ENCODE assay signal across 23 cellular contexts in the genomic region with DNA sequence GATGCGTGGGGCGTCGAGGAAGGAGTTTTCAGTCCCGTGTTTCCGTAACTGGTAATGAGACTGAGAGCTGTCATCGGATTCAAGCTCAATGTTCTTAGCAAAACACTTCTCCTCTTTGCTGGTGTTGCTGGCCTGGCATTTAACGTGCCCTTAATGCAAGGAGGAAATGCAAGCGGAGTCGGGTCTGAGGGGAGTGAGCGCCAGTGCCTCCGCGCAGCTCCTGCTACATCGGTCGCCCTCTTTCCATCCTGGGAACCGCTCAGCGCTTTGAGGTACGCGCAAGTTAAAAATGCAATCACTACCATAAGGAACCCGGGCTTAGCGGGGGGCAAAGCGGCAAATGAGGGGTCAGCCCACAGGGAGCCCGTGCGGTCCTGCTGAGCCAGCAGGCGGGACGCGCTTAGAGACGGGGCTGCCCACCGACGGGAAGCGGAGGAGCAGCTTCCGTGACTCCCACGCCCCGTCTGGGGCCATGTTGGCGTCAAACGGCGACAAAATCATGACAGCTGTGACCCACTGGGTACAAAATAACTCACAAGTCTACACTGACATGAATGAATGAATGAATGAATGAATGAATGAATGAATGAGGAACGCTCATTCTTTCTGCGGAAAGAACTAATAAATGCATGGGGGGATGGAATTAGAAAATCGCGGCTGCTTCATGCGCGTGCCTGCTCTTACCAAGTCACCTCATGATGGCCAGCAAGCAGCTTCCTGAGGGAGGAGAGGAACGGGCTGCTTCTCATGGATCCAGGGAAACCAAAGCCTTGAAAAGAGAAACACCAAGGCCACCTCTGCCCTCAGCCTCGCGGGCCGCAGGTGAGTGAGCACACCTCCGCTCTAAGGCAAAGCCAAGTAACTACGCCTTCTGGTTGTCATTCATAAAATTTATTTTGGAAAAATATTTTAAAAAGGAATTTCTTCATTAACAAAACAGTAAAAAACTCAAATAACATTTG. TPM values are rescaled to one million over a fixed set of nuclear protein-coding genes. Genes with fewer than 3 reads are reported as not detected.
DNase-seq lines count a peak whose midpoint lies in the region; ATAC-seq and TF ChIP-seq lines count a peak whose summit lies in the region.
"Had no signal": no experiment of that assay in that cellular context is flagged by ENCODE, and none has a peak within 500 bp of the region (broad histone marks: within the 10 kb centered on the region; RNA-seq: fewer than 3 reads in every experiment).

No MANE protein-coding gene starts in this region.

- H3K79me2 ChIP-seq in PC-3 (ENCODE audit: low read length): no peaks in the 10 kb centered on the region

- peak overlapping the region; percentile 71 for H3K4me3 Mint-ChIP-seq in activated naive CD8-positive, alpha-beta T cell treated with anti-CD3 and anti-CD28 coated beads, Interleukin-2, amount 10 ng/mL, durations not matched to agents 7 days and 5 days
- no peak overlapping the region for H3K4me3 Mint-ChIP-seq in activated naive CD8-positive, alpha-beta T cell treated with anti-CD3 and anti-CD28 coated beads for 36 hours

- POLR2A ChIA-PET in activated naive CD8-positive, alpha-beta T cell treated with anti-CD3 and anti-CD28 coated beads, Interleukin-2, amount 10 ng/mL, durations not matched to agents 7 days and 5 days (lab: Charles Lee): interaction anchor here (1.2 kb wide), 1 partner anchor 10 kb away, joined by 3 read pairs; no protein-coding TSS in a partner anchor
- POLR2A ChIA-PET in PC-3 (lab: Charles Lee; ENCODE audit: unreplicated experiment): no interaction called here

- BruUV-seq in PC-3 (replicated peaks; lab: Mats Ljungman, UMichigan): no TSS peak

- peaks cover 30% of the 10 kb centered on the region for H3K4me1 Mint-ChIP-seq in activated naive CD8-positive, alpha-beta T cell treated with anti-CD3 and anti-CD28 coated beads, Interleukin-2, amount 10 ng/mL, durations not matched to agents 7 days and 5 days
- H3K4me1 Mint-ChIP-seq in activated naive CD8-positive, alpha-beta T cell treated with anti-CD3 and anti-CD28 coated beads for 36 hours: peaks cover 25% of the 10 kb centered on the region

- no peak for DNase-seq in activated naive CD8-positive, alpha-beta T cell treated with anti-CD3 and anti-CD28 coated beads, Interleukin-2, amount 10 ng/mL, durations not matched to agents 7 days and 5 days
- no peak for DNase-seq in activated naive CD8-positive, alpha-beta T cell treated with anti-CD3 and anti-CD28 coated beads for 36 hours
- DNase-seq in PC-3 (no peak), NCI-H2081 (lab: John Stamatoyannopoulos, UW) (no peak), lower lobe of right lung (no peak), Right ventricle myocardium inferior (ENCODE audit: missing footprints) (no peak)
- no peak for DNase-seq in stimulated activated CD4-positive, alpha-beta T cell treated with anti-CD3 and anti-CD28 coated beads, Interleukin-4, amount 100 ng/mL, for 4 hours
- DNase-seq: activated B cell treated with CpG ODN at 0.5 μM for 24 hours, amygdala, EL, foreskin fibroblast, hypothalamus, Kasumi-1, mesendoderm, NCI-H1092, NCI-H2081 treated with DMSO at 0.1 percent for 48 hours, PC-9, retina had no signal

- H3K27me3 ChIP-seq in PC-3 (ENCODE audit: low read length) (no peaks in the 10 kb centered on the region), mucosa of rectum (ENCODE audit: control insufficient read depth in 2 of 2, insufficient read depth in 2 of 2, low read length in 2 of 2) (no peaks in the 10 kb centered on the region), lower lobe of right lung (ENCODE audit: low read depth) (peaks cover 14% of the 10 kb centered on the region)

- H3K4me1 ChIP-seq in PC-3 (ENCODE audit: insufficient read depth, low read length) (peaks cover 18% of the 10 kb centered on the region; the same call in 1 of the 2 replicates), mucosa of rectum (ENCODE audit: control insufficient read depth in 2 of 2, insufficient read depth in 2 of 2, low read length in 2 of 2) (peaks cover 19 to 25% of the 10 kb centered on the region in 2 donors), lower lobe of right lung (peaks cover 44% of the 10 kb centered on the region)

- no peaks in the 10 kb centered on the region for H3K36me3 ChIP-seq in PC-3 (ENCODE audit: low read depth, low read length)
- peaks cover 9 to 19% of the 10 kb centered on the region in 2 donors for H3K36me3 ChIP-seq in mucosa of rectum (ENCODE audit: control insufficient read depth in 2 of 2, insufficient read depth in 2 of 2, low read length in 2 of 2)
- H3K36me3 ChIP-seq in lower lobe of right lung: peaks cover 31% of the 10 kb centered on the region
- H3K36me3 ChIP-seq: cardiac muscle cell, neutrophil had no signal

- peaks cover 8% of the 10 kb centered on the region for H3K36me3 Mint-ChIP-seq in activated naive CD8-positive, alpha-beta T cell treated with anti-CD3 and anti-CD28 coated beads, Interleukin-2, amount 10 ng/mL, durations not matched to agents 7 days and 5 days
- peaks cover 2% of the 10 kb centered on the region for H3K36me3 Mint-ChIP-seq in activated naive CD8-positive, alpha-beta T cell treated with anti-CD3 and anti-CD28 coated beads for 36 hours

- peak overlapping the region; percentile 97 for H3K4me2 ChIP-seq in PC-3 (ENCODE audit: low read length)
- H3K4me2 ChIP-seq: PC-9 had no signal

- CTCF ChIA-PET in PC-3 (lab: Charles Lee): no interaction called here

- no peak for TF ChIP-seq CTCF in PC-3 (conservative IDR thresholded peaks at IDR 0.05; ENCODE audit: low read depth, low read length)
- TF ChIP-seq CTCF in lower lobe of right lung (IDR thresholded peaks at IDR 0.05): no peak

- H4K20me1 ChIP-seq in PC-3 (ENCODE audit: low read length): no peaks in the 10 kb centered on the region

- H3K4me3 ChIP-seq in PC-3 (ENCODE audit: low read length) (peak overlapping the region; percentile 73; the same call in 1 of the 2 replicates), mucosa of rectum (ENCODE audit: low read length in 2 of 2) (peak overlapping the region in 1 of 2 donors; percentile 77), lower lobe of right lung (no peak overlapping the region)
- H3K4me3 ChIP-seq: cardiac muscle cell, PC-9 had no signal

- H3K9me2 ChIP-seq in PC-3 (replicated peaks; ENCODE audit: low read length): no peaks in the 10 kb centered on the region

- intact Hi-C loops in PC-3 (cut with micrococcal nuclease) (no loop called here), lower lobe of right lung (cut with DNase I) (no loop called here), Right ventricle myocardium inferior (cut with DNase I) (no loop called here)

- H3K27ac ChIP-seq in PC-3 (ENCODE audit: low read length): no peak overlapping the region
- H3K27ac ChIP-seq in mucosa of rectum (ENCODE audit: low read depth in 2 of 2, low read length in 2 of 2): peak overlapping the region; percentile 87 to 88
- no peak overlapping the region for H3K27ac ChIP-seq in lower lobe of right lung
- H3K27ac ChIP-seq: cardiac muscle cell, epithelial cell of prostate, PC-9 had no signal

- H3K9me3 Mint-ChIP-seq in activated naive CD8-positive, alpha-beta T cell treated with anti-CD3 and anti-CD28 coated beads, Interleukin-2, amount 10 ng/mL, durations not matched to agents 7 days and 5 days: no peaks in the 10 kb centered on the region
- no peaks in the 10 kb centered on the region for H3K9me3 Mint-ChIP-seq in activated naive CD8-positive, alpha-beta T cell treated with anti-CD3 and anti-CD28 coated beads for 36 hours
- H3K9me3 Mint-ChIP-seq: activated B cell treated with CpG ODN at 0.5 μM for 24 hours; T-helper 2 cell treated with Interferon-gamma antibody and Interleukin-4, amounts not matched to agents 5 μg/mL and 100 μg/mL, for 36 hours had no signal

- no peak overlapping the region for H3K9ac ChIP-seq in PC-3 (ENCODE audit: low read length)
- H3K9ac ChIP-seq in mucosa of rectum (ENCODE audit: low read depth in 1 of 2, low read length in 2 of 2): peak overlapping the region in 1 of 2 donors; percentile 15

- no peak overlapping the region for H2AFZ ChIP-seq in PC-3 (ENCODE audit: low read length)
- H2AFZ ChIP-seq: PC-9 had no signal

- H3K9me3 ChIP-seq in PC-3 (ENCODE audit: low read length) (no peaks in the 10 kb centered on the region), mucosa of rectum (ENCODE audit: control insufficient read depth in 2 of 2, low read length in 2 of 2) (no peaks in the 10 kb centered on the region), lower lobe of right lung (no peaks in the 10 kb centered on the region)
- H3K9me3 ChIP-seq: neutrophil had no signal

- H3K27ac Mint-ChIP-seq in activated naive CD8-positive, alpha-beta T cell treated with anti-CD3 and anti-CD28 coated beads, Interleukin-2, amount 10 ng/mL, durations not matched to agents 7 days and 5 days: peak overlapping the region; percentile 71
- H3K27ac Mint-ChIP-seq in activated naive CD8-positive, alpha-beta T cell treated with anti-CD3 and anti-CD28 coated beads for 36 hours: no peak overlapping the region
- H3K27ac Mint-ChIP-seq: T-helper 2 cell treated with Interferon-gamma antibody and Interleukin-4, amounts not matched to agents 5 μg/mL and 100 μg/mL, for 36 hours had no signal

- ATAC-seq in activated naive CD8-positive, alpha-beta T cell treated with anti-CD3 and anti-CD28 coated beads, Interleukin-2, amount 10 ng/mL, durations not matched to agents 7 days and 5 days (ENCODE audit: low read depth): no peak
- ATAC-seq in PC-3 (no peak), lower lobe of right lung (no peak), Right ventricle myocardium inferior (no peak)

- H3F3A ChIP-seq in PC-3 (ENCODE audit: low read length, unreplicated experiment): no peaks in the 10 kb centered on the region

- H3K27me3 Mint-ChIP-seq in activated naive CD8-positive, alpha-beta T cell treated with anti-CD3 and anti-CD28 coated beads, Interleukin-2, amount 10 ng/mL, durations not matched to agents 7 days and 5 days: no peaks in the 10 kb centered on the region
- H3K27me3 Mint-ChIP-seq in activated naive CD8-positive, alpha-beta T cell treated with anti-CD3 and anti-CD28 coated beads for 36 hours: no peaks in the 10 kb centered on the region

RNA-seq across cellular contexts. Expression of gene DLL1, which starts 9.3 kb away (rescaled TPM):
- 10 to 100 TPM; 15.2 to 15.8 TPM for total RNA-seq in activated naive CD8-positive, alpha-beta T cell treated with anti-CD3 and anti-CD28 coated beads, Interleukin-2, amount 10 ng/mL, durations not matched to agents 7 days and 5 days
- 1 to 10 TPM; 4.0 to 4.3 TPM for total RNA-seq in activated naive CD8-positive, alpha-beta T cell treated with anti-CD3 and anti-CD28 coated beads for 36 hours
- total RNA-seq in PC-3 (2014; rRNA removed) (0.84 and 1.2 TPM in 2 replicates), lower lobe of right lung (12.9 TPM), Right ventricle myocardium inferior (21.5 TPM)
- total RNA-seq: PC-9 had no signal

RNA-seq across cellular contexts. Expression of gene FAM120B, which starts 24.9 kb away (rescaled TPM):
- total RNA-seq in activated naive CD8-positive, alpha-beta T cell treated with anti-CD3 and anti-CD28 coated beads, Interleukin-2, amount 10 ng/mL, durations not matched to agents 7 days and 5 days: 10 to 100 TPM; 34.9 to 35.8 TPM
- 10 to 100 TPM; 19.4 to 19.7 TPM for total RNA-seq in activated naive CD8-positive, alpha-beta T cell treated with anti-CD3 and anti-CD28 coated beads for 36 hours
- total RNA-seq in PC-3 (2014; rRNA removed) (8.7 and 11.5 TPM in 2 replicates), lower lobe of right lung (29.0 TPM), Right ventricle myocardium inferior (16.3 TPM)

Comparison
In these comparisons a context has a peak if more than half of its experiments do, and no peak if none do; other contexts are left out.
1. H3K27ac ChIP-seq: peak in mucosa of rectum (2 of 2); none in PC-3 (single experiment) and lower lobe of right lung (single experiment).